In the genomic region with DNA sequence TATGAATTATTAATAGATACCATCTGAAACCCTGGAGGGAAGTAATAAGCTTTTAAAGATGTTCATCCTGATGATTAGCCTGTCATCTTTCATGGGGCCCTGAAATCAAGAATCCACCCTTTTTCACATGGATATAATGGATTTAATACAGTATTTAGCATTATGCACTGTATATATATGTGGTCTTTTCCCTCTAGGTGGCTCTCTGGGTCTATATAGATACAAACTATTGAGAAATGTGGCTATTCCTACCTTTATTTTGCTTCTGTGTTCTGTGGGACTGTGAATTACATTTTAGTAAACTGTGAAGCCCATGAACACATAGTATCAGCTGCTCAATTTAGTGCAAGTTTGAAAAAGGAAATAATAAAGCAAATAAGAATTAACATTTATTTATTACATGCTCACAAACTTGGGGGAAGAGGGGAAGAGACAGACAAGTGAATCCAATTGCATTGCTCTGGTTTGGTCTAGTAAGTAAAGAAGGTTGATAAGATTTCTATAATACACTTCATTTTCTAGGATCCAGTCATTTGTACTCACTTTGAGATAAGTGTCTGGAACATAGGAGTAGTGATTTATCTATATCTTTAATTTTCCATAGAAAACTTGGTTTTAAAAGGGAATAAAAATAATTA, we compare ENCODE assay signal across 11 cellular contexts.
DNase-seq lines count a peak whose midpoint lies in the region; TF ChIP-seq lines count a peak whose summit lies in the region.
"Had no signal": no experiment of that assay in that cellular context is flagged by ENCODE, and none has a peak within 500 bp of the region (broad histone marks: within the 10 kb centered on the region; RNA-seq: fewer than 3 reads in every experiment).

No MANE protein-coding gene starts in this region.

- H4K20me1 ChIP-seq in OCI-LY1 (ENCODE audit: insufficient read depth, low read length), result no peaks in the 10 kb centered on the region

- H3K4me3 Mint-ChIP-seq in osteocyte (ENCODE audit: unreplicated experiment), result no peak overlapping the region
- H3K4me3 Mint-ChIP-seq: activated CD8-positive, alpha-beta memory T cell treated with anti-CD3 and anti-CD28 coated beads, Interleukin-2, amount 10 ng/mL, durations not matched to agents 7 days and 5 days; naive thymus-derived CD4-positive, alpha-beta T cell had no signal

- peak; percentile 30 for TF ChIP-seq CTCF in GM13977 (IDR thresholded peaks at IDR 0.05; ENCODE audit: extremely low read depth, insufficient read depth, missing control alignments)
- peak; percentile 40; the same call in 1 of the 2 replicates for TF ChIP-seq CTCF in OCI-LY1 (IDR thresholded peaks at IDR 0.05; ENCODE audit: low read length)
- TF ChIP-seq CTCF in epithelial cell of esophagus (IDR thresholded peaks at IDR 0.05; ENCODE audit: insufficient read depth, low read depth, low read length, missing control alignments), result peak; percentile 22
- TF ChIP-seq CTCF in osteocyte (IDR thresholded peaks at IDR 0.05), result peak; percentile 53

- H3K79me2 ChIP-seq in OCI-LY1 (ENCODE audit: insufficient read depth, low read length), result 0 out of 2 replicates have a peak, but pooled peaks cover 3% of the 10 kb centered on the region

- no peaks in the 10 kb centered on the region for H3K27me3 Mint-ChIP-seq in osteocyte (ENCODE audit: unreplicated experiment)
- H3K27me3 Mint-ChIP-seq: activated CD8-positive, alpha-beta memory T cell treated with anti-CD3 and anti-CD28 coated beads, Interleukin-2, amount 10 ng/mL, durations not matched to agents 7 days and 5 days; naive thymus-derived CD4-positive, alpha-beta T cell had no signal

- H3F3A ChIP-seq in OCI-LY1 (ENCODE audit: insufficient read depth, low read length), result peaks cover 5% of the 10 kb centered on the region; the same call in 1 of the 2 replicates

- DNase-seq in GM13977 (ENCODE audit: low spot score) (no peak), epithelial cell of esophagus (ENCODE audit: low read depth) (peak; percentile 37), osteocyte (ENCODE audit: extremely low spot score, unreplicated experiment) (no peak), NCI-H2107 (lab: John Stamatoyannopoulos, UW) (no peak), NCI-H1417 treated with DMSO at 0.1 percent for 48 hours (lab: John Stamatoyannopoulos, UW) (no peak), activated T-cell treated with anti-CD3 and anti-CD28 coated beads for 4 hours (no peak), D341Med (ENCODE audit: low spot score) (no peak)
- DNase-seq: activated CD8-positive, alpha-beta memory T cell treated with anti-CD3 and anti-CD28 coated beads, Interleukin-2, amount 10 ng/mL, durations not matched to agents 7 days and 5 days; naive thymus-derived CD4-positive, alpha-beta T cell; NCI-H1105 treated with DMSO at 0.1 percent for 48 hours had no signal

- H3K4me3 ChIP-seq in OCI-LY1 (ENCODE audit: low read depth, low read length, poor library complexity, severe bottlenecking) (no peak overlapping the region), epithelial cell of esophagus (ENCODE audit: low read length) (no peak overlapping the region)

- H3K4me2 ChIP-seq in OCI-LY1 (ENCODE audit: low read length), result no peak overlapping the region

- H3K27ac Mint-ChIP-seq in osteocyte (ENCODE audit: unreplicated experiment), result no peak overlapping the region
- H3K27ac Mint-ChIP-seq: activated CD8-positive, alpha-beta memory T cell treated with anti-CD3 and anti-CD28 coated beads, Interleukin-2, amount 10 ng/mL, durations not matched to agents 7 days and 5 days; naive thymus-derived CD4-positive, alpha-beta T cell had no signal

- no peak overlapping the region for H3K27ac ChIP-seq in OCI-LY1 (ENCODE audit: low read depth, low read length, poor library complexity, severe bottlenecking)

- in situ Hi-C loops in GM13977 (cut with MboI; ENCODE audit: low pct_unique_long_range_greater_than_20kb, low sequenced_read_pairs, unreplicated experiment), result no loop called here

- no peaks in the 10 kb centered on the region for H3K9me3 Mint-ChIP-seq in osteocyte (ENCODE audit: unreplicated experiment)
- H3K9me3 Mint-ChIP-seq: naive thymus-derived CD4-positive, alpha-beta T cell had no signal

- no peaks in the 10 kb centered on the region for H3K9me3 ChIP-seq in OCI-LY1 (ENCODE audit: low read length)

- no peaks in the 10 kb centered on the region for H3K27me3 ChIP-seq in OCI-LY1 (ENCODE audit: insufficient read depth, low read length)

- H3K4me1 ChIP-seq in OCI-LY1 (ENCODE audit: insufficient read depth, low read length, severe bottlenecking), result peaks cover 24% of the 10 kb centered on the region

- no peak overlapping the region for H2AFZ ChIP-seq in OCI-LY1 (ENCODE audit: low read length)

- H3K9ac ChIP-seq in OCI-LY1 (ENCODE audit: low read length), result no peak overlapping the region

- H3K4me1 Mint-ChIP-seq in osteocyte (ENCODE audit: unreplicated experiment), result peaks cover 4% of the 10 kb centered on the region
- H3K4me1 Mint-ChIP-seq: activated CD8-positive, alpha-beta memory T cell treated with anti-CD3 and anti-CD28 coated beads, Interleukin-2, amount 10 ng/mL, durations not matched to agents 7 days and 5 days had no signal

- no peaks in the 10 kb centered on the region for H3K9me2 ChIP-seq in OCI-LY1 (ENCODE audit: low read depth, low read length)

- peaks cover 7% of the 10 kb centered on the region for H3K36me3 Mint-ChIP-seq in osteocyte (ENCODE audit: unreplicated experiment)
- H3K36me3 Mint-ChIP-seq: activated CD8-positive, alpha-beta memory T cell treated with anti-CD3 and anti-CD28 coated beads, Interleukin-2, amount 10 ng/mL, durations not matched to agents 7 days and 5 days had no signal

- H3K36me3 ChIP-seq in OCI-LY1 (ENCODE audit: insufficient read depth, low read length), result peaks cover 15% of the 10 kb centered on the region; the same call in 1 of the 2 replicates
